In genomic region chr5:156274455-156274854, GRCh38 we compare ENCODE assay signal across 32 cellular contexts. TPM values are rescaled to one million over a fixed set of nuclear protein-coding genes. Genes with fewer than 3 reads are reported as not detected.
"Had no signal": no experiment of that assay in that cellular context is flagged by ENCODE, and none has a peak within 500 bp of the region (broad histone marks: within the 10 kb centered on the region; RNA-seq: fewer than 3 reads in every experiment).

No MANE protein-coding gene starts in this region.

- H3K27ac ChIP-seq: ascending aorta, cardiac muscle cell, VCaP had no signal

- ATAC-seq: activated CD8-positive, alpha-beta memory T cell treated with anti-CD3 and anti-CD28 coated beads, Interleukin-2, amount 10 ng/mL, durations not matched to agents 7 days and 5 days; activated CD8-positive, alpha-beta T cell treated with anti-CD3 and anti-CD28 coated beads, Interleukin-2, amount 10 ng/mL, durations not matched to agents 7 days and 5 days; activated naive CD4-positive, alpha-beta T cell treated with anti-CD3 and anti-CD28 coated beads, Interleukin-2, amount 50 U/mL, for 72 hours; activated T-cell treated with anti-CD3 and anti-CD28 coated beads, Interleukin-2, amount 50 U/mL, for 4 hours; activated T-cell treated with anti-CD3 and anti-CD28 coated beads, Interleukin-2, amount 50 U/mL, for 72 hours; activated T-helper 17 cell treated with anti-CD3 and anti-CD28 coated beads, Interleukin-2, amount 50 U/mL, for 72 hours had no signal

- H3K4me1 ChIP-seq: ascending aorta had no signal

- DNase-seq: activated B cell treated with CpG ODN at 0.5 μM for 24 hours; activated CD4-positive, alpha-beta memory T cell treated with anti-CD3 and anti-CD28 coated beads, Interleukin-2, amount 10 ng/mL, durations not matched to agents 7 days and 5 days; activated CD4-positive, alpha-beta T cell treated with anti-CD3 and anti-CD28 coated beads for 4 hours; activated CD4-positive, alpha-beta T cell treated with anti-CD3 and anti-CD28 coated beads, Interleukin-2, amount 10 ng/mL, durations not matched to agents 24 days and 14 days; activated CD4-positive, alpha-beta T cell treated with anti-CD3 and anti-CD28 coated beads, Interleukin-2, amount 50 U/mL, for 1 hour; activated CD4-positive, alpha-beta T cell treated with anti-CD3 and anti-CD28 coated beads, Interleukin-2, amount 50 U/mL, for 48 hours; activated CD4-positive, CD25-positive, alpha-beta regulatory T cell treated with anti-CD3 and anti-CD28 coated beads, Interleukin-2, amount 50 U/mL, for 72 hours; activated CD8-positive, alpha-beta memory T cell treated with anti-CD3 and anti-CD28 coated beads for 24 hours; activated CD8-positive, alpha-beta memory T cell treated with anti-CD3 and anti-CD28 coated beads, Interleukin-2, amount 10 ng/mL, durations not matched to agents 7 days and 5 days; activated CD8-positive, alpha-beta memory T cell treated with anti-CD3 and anti-CD28 coated beads, Interleukin-2, amount 50 U/mL, for 48 hours; activated CD8-positive, alpha-beta T cell treated with anti-CD3 and anti-CD28 coated beads, Interleukin-2, amount 10 ng/mL, durations not matched to agents 7 days and 5 days; activated effector memory CD4-positive, alpha-beta T cell treated with anti-CD3 and anti-CD28 coated beads, Interleukin-2, amount 50 U/mL, for 16 hours; activated gamma-delta T cell treated with Interleukin-2 at 50 U/mL for 16 hours; activated naive CD4-positive, alpha-beta T cell; activated naive CD4-positive, alpha-beta T cell treated with anti-CD3 and anti-CD28 coated beads for 36 hours; activated naive CD4-positive, alpha-beta T cell treated with anti-CD3 and anti-CD28 coated beads, Interleukin-2, amount 50 U/mL, for 16 hours; activated naive CD8-positive, alpha-beta T cell treated with anti-CD3 and anti-CD28 coated beads for 36 hours; activated T-cell treated with anti-CD3 and anti-CD28 coated beads, Interleukin-2, amount 50 U/mL, for 4 hours; activated T-cell treated with anti-CD3 and anti-CD28 coated beads, Interleukin-2, amount 50 U/mL, for 72 hours; amygdala; anterior cingulate cortex; caudate nucleus; cerebellar nuclear complex; T-helper 1 cell; T-helper 2 cell; T-helper 9 cell had no signal

- H3K27me3 ChIP-seq: ascending aorta, cardiac muscle cell had no signal

- H3K4me3 ChIP-seq: ascending aorta, cardiac muscle cell had no signal

- H3K36me3 ChIP-seq: ascending aorta, cardiac muscle cell had no signal

RNA-seq across cellular contexts. Expression of gene SGCD, which starts 52.5 kb away (rescaled TPM):
- total RNA-seq: activated B cell treated with CpG ODN at 0.5 μM for 24 hours; activated CD4-positive, alpha-beta memory T cell treated with anti-CD3 and anti-CD28 coated beads, Interleukin-2, amount 10 ng/mL, durations not matched to agents 7 days and 5 days; activated CD4-positive, alpha-beta T cell treated with anti-CD3 and anti-CD28 coated beads, Interleukin-2, amount 10 ng/mL, durations not matched to agents 24 days and 14 days; activated CD8-positive, alpha-beta memory T cell treated with anti-CD3 and anti-CD28 coated beads, Interleukin-2, amount 10 ng/mL, durations not matched to agents 7 days and 5 days; activated CD8-positive, alpha-beta T cell treated with anti-CD3 and anti-CD28 coated beads, Interleukin-2, amount 10 ng/mL, durations not matched to agents 7 days and 5 days; activated naive CD4-positive, alpha-beta T cell treated with anti-CD3 and anti-CD28 coated beads for 36 hours; activated naive CD8-positive, alpha-beta T cell treated with anti-CD3 and anti-CD28 coated beads for 36 hours; activated T-helper 1 cell treated with anti-CD3 and anti-CD28 coated beads, Interleukin-12 subunit alpha, Interleukin-12 subunit beta, Interleukin-2, Interleukin-4 antibody, amounts not matched to agents 30 ng/mL and 10 ng/mL and 1 ng/mL, durations not matched to agents 14 hours and 24 hours and 36 hours; activated T-helper 17 cell treated with anti-CD3 and anti-CD28 coated beads, Interleukin-2, amount 50 U/mL, for 72 hours had no signal
